ENCODE assay signal across 25 cellular contexts in genomic region chr21:42852925-42853570, GRCh38.
"Had no signal": no experiment of that assay in that cellular context is flagged by ENCODE, and none has a peak within 500 bp of the region (broad histone marks: within the 10 kb centered on the region; RNA-seq: fewer than 3 reads in every experiment).

No MANE protein-coding gene starts in this region.

- H3K27ac ChIP-seq: brain microvascular endothelial cell, epithelial cell of prostate had no signal

- DNase-seq: activated CD4-positive, alpha-beta memory T cell treated with anti-CD3 and anti-CD28 coated beads for 36 hours; activated CD4-positive, alpha-beta T cell treated with anti-CD3 and anti-CD28 coated beads for 36 hours; activated CD4-positive, alpha-beta T cell treated with anti-CD3 and anti-CD28 coated beads, Interleukin-2, amount 10 ng/mL, durations not matched to agents 24 days and 14 days; activated CD4-positive, CD25-positive, alpha-beta regulatory T cell; activated CD4-positive, CD25-positive, alpha-beta regulatory T cell treated with anti-CD3 and anti-CD28 coated beads, Interleukin-2, amount 50 U/mL, for 72 hours; activated CD8-positive, alpha-beta memory T cell treated with anti-CD3 and anti-CD28 coated beads, Interleukin-2, amount 10 ng/mL, durations not matched to agents 7 days and 5 days; activated CD8-positive, alpha-beta memory T cell treated with anti-CD3 and anti-CD28 coated beads, Interleukin-2, amount 50 U/mL, for 4 hours; activated CD8-positive, alpha-beta T cell treated with anti-CD3 and anti-CD28 coated beads, Interleukin-2, amount 10 ng/mL, durations not matched to agents 7 days and 5 days; activated gamma-delta T cell treated with Interleukin-2 at 50 U/mL for 16 hours; activated naive CD4-positive, alpha-beta T cell treated with anti-CD3 and anti-CD28 coated beads, Interleukin-2, amount 50 U/mL, for 16 hours; activated naive CD4-positive, alpha-beta T cell treated with Interleukin-2 at 50 U/mL for 16 hours; activated T-cell treated with anti-CD3 and anti-CD28 coated beads for 4 hours; activated T-cell treated with anti-CD3 and anti-CD28 coated beads, Interleukin-2, amount 50 U/mL, for 24 hours; activated T-cell treated with anti-CD3 and anti-CD28 coated beads, Interleukin-2, amount 50 U/mL, for 72 hours; amniotic stem cell; anterior cingulate cortex; brain microvascular endothelial cell; cortex of kidney; dermis blood vessel endothelial cell; effector CD4-positive, alpha-beta T cell; effector memory CD8-positive, alpha-beta T cell; foreskin fibroblast; head of caudate nucleus; T-helper 2 cell had no signal

- ATAC-seq: activated CD4-positive, alpha-beta T cell treated with anti-CD3 and anti-CD28 coated beads for 36 hours; activated CD8-positive, alpha-beta memory T cell treated with anti-CD3 and anti-CD28 coated beads, Interleukin-2, amount 10 ng/mL, durations not matched to agents 7 days and 5 days; activated CD8-positive, alpha-beta T cell treated with anti-CD3 and anti-CD28 coated beads, Interleukin-2, amount 10 ng/mL, durations not matched to agents 7 days and 5 days; activated T-cell treated with anti-CD3 and anti-CD28 coated beads, Interleukin-2, amount 50 U/mL, for 72 hours; effector memory CD8-positive, alpha-beta T cell had no signal

- H3K27me3 ChIP-seq: brain microvascular endothelial cell had no signal
